Comparison of ENCODE assay signal across 12 cellular contexts in genomic region chr16:89155184-89155679, GRCh38. TPM values are rescaled to one million over a fixed set of nuclear protein-coding genes. Genes with fewer than 3 reads are reported as not detected.
DNase-seq lines count a peak whose midpoint lies in the region; ATAC-seq and TF ChIP-seq lines count a peak whose summit lies in the region.
"Had no signal": no experiment of that assay in that cellular context is flagged by ENCODE, and none has a peak within 500 bp of the region (broad histone marks: within the 10 kb centered on the region; RNA-seq: fewer than 3 reads in every experiment).

No MANE protein-coding gene starts in this region.

- no peak overlapping the region for H3K27ac Mint-ChIP-seq in activated naive CD4-positive, alpha-beta T cell treated with anti-CD3 and anti-CD28 coated beads for 36 hours
- no peak overlapping the region for H3K27ac Mint-ChIP-seq in endodermal cell

- 80% methylated on average over 11 to 19 of the region's 19 CpGs for WGBS in endodermal cell (ENCODE audit: insufficient coverage in 1 of 2, insufficient read length in 1 of 2), 2 experiments

- TF ChIP-seq CTCF in astrocyte of the spinal cord (IDR thresholded peaks at IDR 0.05; ENCODE audit: low read depth, low read length) (no peak), endodermal cell (conservative IDR thresholded peaks at IDR 0.05) (no peak)

- CTCF ChIA-PET in activated naive CD4-positive, alpha-beta T cell treated with anti-CD3 and anti-CD28 coated beads for 36 hours (lab: Charles Lee), result interaction anchor here (0.8 to 2.5 kb wide), 3 partner anchors 12 to 30 kb away, joined by 3 to 7 read pairs (median 3); no protein-coding TSS in a partner anchor

- H3K9me3 ChIP-seq in endodermal cell (ENCODE audit: control insufficient read depth, low read length), result no peaks in the 10 kb centered on the region

- peaks cover 7% of the 10 kb centered on the region for H3K9me3 Mint-ChIP-seq in activated naive CD4-positive, alpha-beta T cell treated with anti-CD3 and anti-CD28 coated beads for 36 hours
- H3K9me3 Mint-ChIP-seq in endodermal cell, result no peaks in the 10 kb centered on the region
- H3K9me3 Mint-ChIP-seq: brain, immature natural killer cell had no signal

- no peak overlapping the region for H3K9ac ChIP-seq in endodermal cell (ENCODE audit: extremely low read depth, low read length, poor library complexity, severe bottlenecking)

- DNase-seq in ELF-1 (ENCODE audit: low read depth, low spot score), result peak; percentile 46
- peak; percentile 57 for DNase-seq in astrocyte of the spinal cord (ENCODE audit: low read depth, low spot score)
- DNase-seq in islet precursor cell, result peak; percentile 79
- DNase-seq in skeletal muscle cell (ENCODE audit: low read depth), result peak; percentile 24
- no peak for DNase-seq in middle frontal gyrus (ENCODE audit: extremely low spot score, low spot score)
- no peak for DNase-seq in activated naive CD4-positive, alpha-beta T cell treated with anti-CD3 and anti-CD28 coated beads for 36 hours
- no peak for DNase-seq in endodermal cell
- DNase-seq: immature natural killer cell, NCI-H2227 treated with DMSO at 0.1 percent for 48 hours had no signal

- H3K4me1 ChIP-seq in endodermal cell (ENCODE audit: control insufficient read depth, insufficient read depth, low read length), result no peaks in the 10 kb centered on the region

- in situ Hi-C loops in astrocyte of the spinal cord (cut with HindIII; ENCODE audit: low sequenced_read_pairs), result no loop called here

- intact Hi-C loops in activated naive CD4-positive, alpha-beta T cell treated with anti-CD3 and anti-CD28 coated beads for 36 hours (cut with micrococcal nuclease), result no loop called here

- no peak overlapping the region for H3K27ac ChIP-seq in endodermal cell (ENCODE audit: low read depth, low read length)
- H3K27ac ChIP-seq: VCaP had no signal

- H3K4me3 ChIP-seq in astrocyte of the spinal cord (ENCODE audit: low read depth, low read length) (no peak overlapping the region), skeletal muscle cell (ENCODE audit: low read depth, low read length) (no peak overlapping the region), endodermal cell (ENCODE audit: low read length) (no peak overlapping the region)

- no peaks in the 10 kb centered on the region for H3K27me3 Mint-ChIP-seq in activated naive CD4-positive, alpha-beta T cell treated with anti-CD3 and anti-CD28 coated beads for 36 hours (ENCODE audit: low read depth)
- peaks cover 5% of the 10 kb centered on the region for H3K27me3 Mint-ChIP-seq in endodermal cell (ENCODE audit: insufficient read depth)

- no peaks in the 10 kb centered on the region for H3K27me3 ChIP-seq in endodermal cell (ENCODE audit: control insufficient read depth, insufficient read depth, low read length, poor library complexity, severe bottlenecking)

- peaks cover 11% of the 10 kb centered on the region for H3K36me3 ChIP-seq in endodermal cell (ENCODE audit: control insufficient read depth, insufficient read depth, low read length)

- H3K4me1 Mint-ChIP-seq in activated naive CD4-positive, alpha-beta T cell treated with anti-CD3 and anti-CD28 coated beads for 36 hours (ENCODE audit: low read depth), result no peaks in the 10 kb centered on the region
- H3K4me1 Mint-ChIP-seq in endodermal cell, result no peaks in the 10 kb centered on the region
- H3K4me1 Mint-ChIP-seq: brain had no signal

- H3K36me3 Mint-ChIP-seq in activated naive CD4-positive, alpha-beta T cell treated with anti-CD3 and anti-CD28 coated beads for 36 hours (ENCODE audit: low read depth), result peaks cover 7% of the 10 kb centered on the region
- peaks cover 17% of the 10 kb centered on the region for H3K36me3 Mint-ChIP-seq in endodermal cell (ENCODE audit: low read depth)

- no peak overlapping the region for H3K4me3 Mint-ChIP-seq in activated naive CD4-positive, alpha-beta T cell treated with anti-CD3 and anti-CD28 coated beads for 36 hours
- H3K4me3 Mint-ChIP-seq in endodermal cell, result no peak overlapping the region
- H3K4me3 Mint-ChIP-seq: brain, immature natural killer cell had no signal

- no peak for ATAC-seq in HG02870 (IDR thresholded peaks at IDR 0.05; ENCODE audit: unreplicated experiment)

RNA-seq across cellular contexts. Expression of gene CDH15, which starts 16.3 kb away (rescaled TPM):
- total RNA-seq in activated naive CD4-positive, alpha-beta T cell treated with anti-CD3 and anti-CD28 coated beads for 36 hours, result not detected
- total RNA-seq in endodermal cell, result under 1 TPM; 0.11 to 0.15 TPM
- 0.89 TPM for polyA plus RNA-seq in endodermal cell (2013, experiment 1 of 2)
- polyA plus RNA-seq in endodermal cell (2013, experiment 2 of 2), result 0.70 TPM
- polyA plus RNA-seq: immature natural killer cell had no signal

RNA-seq across cellular contexts. Expression of gene SLC22A31, which starts 45.1 kb away (rescaled TPM):
- total RNA-seq in activated naive CD4-positive, alpha-beta T cell treated with anti-CD3 and anti-CD28 coated beads for 36 hours, result under 1 TPM; 0.31 to 0.64 TPM
- total RNA-seq in endodermal cell, result 10 to 100 TPM in 1 of 2 donors, 1 to 10 TPM in 1; 9.7 to 33.9 TPM
- 1.7 TPM for polyA plus RNA-seq in endodermal cell (2013, experiment 1 of 2)
- polyA plus RNA-seq in endodermal cell (2013, experiment 2 of 2), result 1.6 TPM
- polyA plus RNA-seq: immature natural killer cell had no signal

Comparison
In these comparisons a context has a peak if more than half of its experiments do, and no peak if none do; other contexts are left out.
1. DNase-seq: peak in ELF-1 (single experiment), astrocyte of the spinal cord (single experiment), islet precursor cell (single experiment) and skeletal muscle cell (single experiment); none in middle frontal gyrus (single experiment), activated naive CD4-positive, alpha-beta T cell treated with anti-CD3 and anti-CD28 coated beads for 36 hours (single experiment) and endodermal cell (single experiment).
2. RNA of gene SLC22A31, which starts 45.1 kb away (total RNA-seq): 9.7 to 33.9 TPM in endodermal cell; 0.31 to 0.64 TPM in activated naive CD4-positive, alpha-beta T cell treated with anti-CD3 and anti-CD28 coated beads for 36 hours; every median in the first group is over 4 times any median in the second.